ENCODE assay signal across 17 cellular contexts in the genomic region with DNA sequence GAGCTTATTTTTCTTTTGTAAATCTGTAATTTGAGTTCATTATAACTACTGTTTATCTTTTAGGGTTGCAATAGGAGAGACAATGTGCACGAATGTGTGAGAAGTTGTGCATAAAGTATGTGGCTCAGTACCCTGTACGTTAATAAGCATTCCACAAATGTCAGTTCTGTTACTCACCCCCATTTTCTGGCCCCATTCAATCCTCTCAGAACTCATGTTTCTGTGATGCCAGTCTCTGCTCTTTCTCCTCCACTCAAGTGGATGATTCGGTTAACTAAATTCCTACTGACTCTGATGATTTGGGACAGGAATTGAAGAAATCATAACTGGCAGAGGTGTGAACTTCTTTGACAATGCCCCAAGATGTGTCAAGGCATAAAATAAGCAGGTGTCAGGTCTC. TPM values are rescaled to one million over a fixed set of nuclear protein-coding genes. Genes with fewer than 3 reads are reported as not detected.
DNase-seq lines count a peak whose midpoint lies in the region; ATAC-seq and TF ChIP-seq lines count a peak whose summit lies in the region.
"Had no signal": no experiment of that assay in that cellular context is flagged by ENCODE, and none has a peak within 500 bp of the region (broad histone marks: within the 10 kb centered on the region; RNA-seq: fewer than 3 reads in every experiment).

No MANE protein-coding gene starts in this region.

- DNase-seq in AG08396 (ENCODE audit: low spot score) = peak; percentile 75
- DNase-seq in cardiac fibroblast (ENCODE audit: low read depth in 2 of 2) = peak; percentile 68 to 78
- DNase-seq in kidney glomerular epithelial cell (lab: John Stamatoyannopoulos, UW) = peak; percentile 43
- no peak for DNase-seq in Right ventricle myocardium inferior (ENCODE audit: missing footprints)
- DNase-seq in NCI-H1417 (lab: John Stamatoyannopoulos, UW) = no peak
- DNase-seq in ureter (ENCODE audit: low spot score) = no peak
- DNase-seq: activated naive CD4-positive, alpha-beta T cell treated with anti-CD3 and anti-CD28 coated beads, Interleukin-2, amount 50 U/mL, for 16 hours; BE2C; cortex of kidney; NCI-H2081; T1000; tibial artery had no signal

- intact Hi-C loops in Right ventricle myocardium inferior (cut with DNase I) = no loop called here

- TF ChIP-seq EP300 in Ishikawa (IDR thresholded peaks at IDR 0.05; ENCODE audit: borderline replicate concordance) = no peak

- ATAC-seq in HG03097 (IDR thresholded peaks at IDR 0.05; ENCODE audit: low FRiP score, unreplicated experiment) (no peak), Right ventricle myocardium inferior (no peak)

- no peak for TF ChIP-seq CTCF in cardiac fibroblast (IDR thresholded peaks at IDR 0.05; ENCODE audit: low read depth, low read length)

- H3K4me3 ChIP-seq in cardiac fibroblast (replicated peaks in 1 of 2; ENCODE audit: low read depth in 2 of 2, low read length in 2 of 2) = no peak overlapping the region
- H3K4me3 ChIP-seq: hepatocyte, right atrium auricular region, tibial artery had no signal

- no peak for TF ChIP-seq RAD21 in Ishikawa (IDR thresholded peaks at IDR 0.05; ENCODE audit: low read depth)

TF ChIP-seq in Ishikawa, 13 proteins besides CTCF, POLR2A, EP300 and RAD21:
- TF ChIP-seq MAX (IDR thresholded peaks at IDR 0.05) (no peak), TEAD4 (IDR thresholded peaks at IDR 0.05) (peak; percentile 47; the same call in 1 of the 2 replicates), ZBTB7A (IDR thresholded peaks at IDR 0.05; ENCODE audit: low read depth) (no peak)

RNA-seq across cellular contexts. Expression of gene DMRTB1, which starts 10.2 kb away (rescaled TPM):
- total RNA-seq in Right ventricle myocardium inferior (not detected), ureter (not detected)
- total RNA-seq: hepatocyte, mononuclear cell, right atrium auricular region had no signal

Comparison
In these comparisons a context has a peak if more than half of its experiments do, and no peak if none do; other contexts are left out.
1. DNase-seq: peak in AG08396 (single experiment), cardiac fibroblast (2 of 2) and kidney glomerular epithelial cell (single experiment); none in Right ventricle myocardium inferior (single experiment), NCI-H1417 (0 of 3) and ureter (single experiment).